Comparison of ENCODE assay signal across 38 cellular contexts in the genomic region with DNA sequence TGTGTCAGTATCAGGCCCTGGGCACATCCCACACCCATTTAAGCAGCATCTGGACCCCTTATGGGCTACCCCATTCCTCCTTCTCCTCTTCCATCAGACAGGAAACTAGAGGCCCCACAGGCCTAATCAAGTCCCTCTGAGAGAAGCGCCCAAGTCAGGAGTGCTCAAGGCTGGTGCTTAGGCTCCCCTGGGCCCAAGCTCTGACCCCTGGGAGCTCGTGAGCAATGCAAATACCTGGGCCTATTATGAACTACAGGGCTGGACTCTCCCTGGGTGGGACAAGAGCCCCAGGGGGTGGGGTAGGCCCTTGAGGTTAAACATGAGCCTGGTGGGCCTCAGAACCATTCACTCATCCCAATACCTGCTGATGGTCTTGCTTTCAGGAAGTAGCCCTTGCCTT. TPM values are rescaled to one million over a fixed set of nuclear protein-coding genes. Genes with fewer than 3 reads are reported as not detected.
"Had no signal": no experiment of that assay in that cellular context is flagged by ENCODE, and none has a peak within 500 bp of the region (broad histone marks: within the 10 kb centered on the region; RNA-seq: fewer than 3 reads in every experiment).

No MANE protein-coding gene starts in this region.

- H3K27ac ChIP-seq: adrenal gland, ascending aorta, body of pancreas, brain microvascular endothelial cell, breast epithelium, cardiac muscle cell had no signal

- H3K4me3 ChIP-seq: adrenal gland, ascending aorta, body of pancreas, breast epithelium, cardiac muscle cell had no signal

- H3K27ac Mint-ChIP-seq: activated naive CD4-positive, alpha-beta T cell treated with anti-CD3 and anti-CD28 coated beads for 36 hours; activated naive CD4-positive, alpha-beta T cell treated with anti-CD3 and anti-CD28 coated beads, Interleukin-2, amount 10 ng/mL, durations not matched to agents 7 days and 5 days; activated naive CD4-positive, alpha-beta T cell treated with anti-CD3 and anti-CD28 coated beads, Interleukin-2, amount 50 U/mL, for 24 hours; activated naive CD8-positive, alpha-beta T cell; activated naive CD8-positive, alpha-beta T cell treated with anti-CD3 and anti-CD28 coated beads for 36 hours; activated naive CD8-positive, alpha-beta T cell treated with anti-CD3 and anti-CD28 coated beads, Interleukin-2, amount 10 ng/mL, durations not matched to agents 7 days and 5 days; activated naive CD8-positive, alpha-beta T cell treated with anti-CD3 and anti-CD28 coated beads, Interleukin-2, amount 50 U/mL, for 24 hours; activated T-cell treated with anti-CD3 and anti-CD28 coated beads, Interleukin-2, amount 50 U/mL, for 24 hours; activated T-cell treated with anti-CD3 and anti-CD28 coated beads, Interleukin-2, amount 50 U/mL, for 72 hours; activated T-helper 1 cell treated with anti-CD3 and anti-CD28 coated beads, Interleukin-12 subunit alpha, Interleukin-12 subunit beta, Interleukin-2, Interleukin-4 antibody, amounts not matched to agents 30 ng/mL and 10 ng/mL and 1 ng/mL, durations not matched to agents 14 hours and 24 hours and 36 hours; activated T-helper 17 cell treated with anti-CD3 and anti-CD28 coated beads, Interleukin-2, amount 50 U/mL, for 72 hours; activated T-helper 2 cell treated with anti-CD3 and anti-CD28 coated beads, Interferon-gamma antibody, Interleukin-2, Interleukin-4, amounts not matched to agents 10 μg/mL and 5 μg/mL and 100 μg/mL, durations not matched to agents 14 hours and 24 hours and 36 hours; brain had no signal

- H3K27me3 ChIP-seq: adrenal gland, ascending aorta, body of pancreas, brain microvascular endothelial cell, breast epithelium, cardiac muscle cell had no signal

- H3K4me1 ChIP-seq: adrenal gland, ascending aorta, body of pancreas, breast epithelium had no signal

- H3K36me3 Mint-ChIP-seq: activated naive CD4-positive, alpha-beta T cell treated with anti-CD3 and anti-CD28 coated beads, Interleukin-2, amount 50 U/mL, for 72 hours; brain had no signal

- H3K9me3 ChIP-seq: adrenal gland, ascending aorta, body of pancreas, breast epithelium had no signal

- ATAC-seq: activated naive CD4-positive, alpha-beta T cell treated with anti-CD3 and anti-CD28 coated beads, Interleukin-2, amount 50 U/mL, for 72 hours; activated naive CD8-positive, alpha-beta T cell treated with anti-CD3 and anti-CD28 coated beads, Interleukin-2, amount 50 U/mL, for 24 hours; activated T-cell treated with anti-CD3 and anti-CD28 coated beads, Interleukin-2, amount 50 U/mL, for 4 hours; activated T-cell treated with anti-CD3 and anti-CD28 coated beads, Interleukin-2, amount 50 U/mL, for 72 hours; activated T-helper 17 cell treated with anti-CD3 and anti-CD28 coated beads, Interleukin-2, amount 50 U/mL, for 72 hours; body of pancreas had no signal

- H3K9me3 Mint-ChIP-seq: activated naive CD4-positive, alpha-beta T cell treated with anti-CD3 and anti-CD28 coated beads for 36 hours; activated naive CD4-positive, alpha-beta T cell treated with anti-CD3 and anti-CD28 coated beads, Interleukin-2, amount 10 ng/mL, durations not matched to agents 7 days and 5 days; activated naive CD4-positive, alpha-beta T cell treated with anti-CD3 and anti-CD28 coated beads, Interleukin-2, amount 50 U/mL, for 24 hours; activated naive CD4-positive, alpha-beta T cell treated with anti-CD3 and anti-CD28 coated beads, Interleukin-2, amount 50 U/mL, for 72 hours; activated naive CD8-positive, alpha-beta T cell treated with anti-CD3 and anti-CD28 coated beads for 36 hours; activated naive CD8-positive, alpha-beta T cell treated with anti-CD3 and anti-CD28 coated beads, Interleukin-2, amount 10 ng/mL, durations not matched to agents 7 days and 5 days; activated naive CD8-positive, alpha-beta T cell treated with anti-CD3 and anti-CD28 coated beads, Interleukin-2, amount 50 U/mL, for 24 hours; activated T-cell treated with anti-CD3 and anti-CD28 coated beads, Interleukin-2, amount 50 U/mL, for 24 hours; activated T-cell treated with anti-CD3 and anti-CD28 coated beads, Interleukin-2, amount 50 U/mL, for 4 hours; activated T-cell treated with anti-CD3 and anti-CD28 coated beads, Interleukin-2, amount 50 U/mL, for 72 hours; activated T-helper 1 cell treated with anti-CD3 and anti-CD28 coated beads, Interleukin-12 subunit alpha, Interleukin-12 subunit beta, Interleukin-2, Interleukin-4 antibody, amounts not matched to agents 30 ng/mL and 10 ng/mL and 1 ng/mL, durations not matched to agents 14 hours and 24 hours and 36 hours; activated T-helper 17 cell treated with anti-CD3 and anti-CD28 coated beads, Interleukin-2, amount 50 U/mL, for 72 hours; activated T-helper 2 cell treated with anti-CD3 and anti-CD28 coated beads, Interferon-gamma antibody, Interleukin-2, Interleukin-4, amounts not matched to agents 10 μg/mL and 5 μg/mL and 100 μg/mL, durations not matched to agents 14 hours and 24 hours and 36 hours; brain; central memory CD8-positive, alpha-beta T cell had no signal

- H3K4me1 Mint-ChIP-seq: activated naive CD4-positive, alpha-beta T cell treated with anti-CD3 and anti-CD28 coated beads, Interleukin-2, amount 10 ng/mL, durations not matched to agents 7 days and 5 days; activated naive CD4-positive, alpha-beta T cell treated with anti-CD3 and anti-CD28 coated beads, Interleukin-2, amount 50 U/mL, for 24 hours; activated naive CD8-positive, alpha-beta T cell treated with anti-CD3 and anti-CD28 coated beads for 36 hours; activated naive CD8-positive, alpha-beta T cell treated with anti-CD3 and anti-CD28 coated beads, Interleukin-2, amount 50 U/mL, for 24 hours; activated T-helper 17 cell treated with anti-CD3 and anti-CD28 coated beads, Interleukin-2, amount 50 U/mL, for 72 hours; brain; central memory CD8-positive, alpha-beta T cell had no signal

- H3K4me3 Mint-ChIP-seq: activated naive CD4-positive, alpha-beta T cell treated with anti-CD3 and anti-CD28 coated beads for 36 hours; activated naive CD4-positive, alpha-beta T cell treated with anti-CD3 and anti-CD28 coated beads, Interleukin-2, amount 10 ng/mL, durations not matched to agents 7 days and 5 days; activated naive CD4-positive, alpha-beta T cell treated with anti-CD3 and anti-CD28 coated beads, Interleukin-2, amount 50 U/mL, for 24 hours; activated naive CD8-positive, alpha-beta T cell; activated naive CD8-positive, alpha-beta T cell treated with anti-CD3 and anti-CD28 coated beads for 36 hours; activated naive CD8-positive, alpha-beta T cell treated with anti-CD3 and anti-CD28 coated beads, Interleukin-2, amount 10 ng/mL, durations not matched to agents 7 days and 5 days; activated naive CD8-positive, alpha-beta T cell treated with anti-CD3 and anti-CD28 coated beads, Interleukin-2, amount 50 U/mL, for 24 hours; activated T-cell treated with anti-CD3 and anti-CD28 coated beads, Interleukin-2, amount 50 U/mL, for 24 hours; activated T-cell treated with anti-CD3 and anti-CD28 coated beads, Interleukin-2, amount 50 U/mL, for 4 hours; activated T-cell treated with anti-CD3 and anti-CD28 coated beads, Interleukin-2, amount 50 U/mL, for 72 hours; activated T-helper 1 cell treated with anti-CD3 and anti-CD28 coated beads, Interleukin-12 subunit alpha, Interleukin-12 subunit beta, Interleukin-2, Interleukin-4 antibody, amounts not matched to agents 30 ng/mL and 10 ng/mL and 1 ng/mL, durations not matched to agents 14 hours and 24 hours and 36 hours; activated T-helper 17 cell treated with anti-CD3 and anti-CD28 coated beads, Interleukin-2, amount 50 U/mL, for 72 hours; brain; central memory CD8-positive, alpha-beta T cell had no signal

- DNase-seq: activated effector memory CD4-positive, alpha-beta T cell treated with anti-CD3 and anti-CD28 coated beads, Interleukin-2, amount 50 U/mL, for 16 hours; activated effector memory CD4-positive, alpha-beta T cell treated with Interleukin-2 at 50 U/mL for 16 hours; activated gamma-delta T cell; activated gamma-delta T cell treated with Interleukin-2 at 50 U/mL for 16 hours; activated naive CD4-positive, alpha-beta T cell; activated naive CD4-positive, alpha-beta T cell treated with anti-CD3 and anti-CD28 coated beads for 36 hours; activated naive CD4-positive, alpha-beta T cell treated with anti-CD3 and anti-CD28 coated beads, Interleukin-2, amount 10 ng/mL, durations not matched to agents 7 days and 5 days; activated naive CD4-positive, alpha-beta T cell treated with anti-CD3 and anti-CD28 coated beads, Interleukin-2, amount 50 U/mL, for 16 hours; activated naive CD4-positive, alpha-beta T cell treated with Interleukin-2 at 50 U/mL for 16 hours; activated naive CD8-positive, alpha-beta T cell treated with anti-CD3 and anti-CD28 coated beads for 36 hours; activated naive CD8-positive, alpha-beta T cell treated with anti-CD3 and anti-CD28 coated beads, Interleukin-2, amount 10 ng/mL, durations not matched to agents 7 days and 5 days; activated naive CD8-positive, alpha-beta T cell treated with anti-CD3 and anti-CD28 coated beads, Interleukin-2, amount 50 U/mL, for 24 hours; activated T-cell treated with anti-CD3 and anti-CD28 coated beads, Interleukin-2, amount 50 U/mL, for 1 hour; activated T-cell treated with anti-CD3 and anti-CD28 coated beads, Interleukin-2, amount 50 U/mL, for 24 hours; activated T-cell treated with anti-CD3 and anti-CD28 coated beads, Interleukin-2, amount 50 U/mL, for 4 hours; activated T-cell treated with anti-CD3 and anti-CD28 coated beads, Interleukin-2, amount 50 U/mL, for 48 hours; activated T-cell treated with anti-CD3 and anti-CD28 coated beads, Interleukin-2, amount 50 U/mL, for 72 hours; adrenal gland; amniotic stem cell; amygdala; anterior cingulate cortex; aorta; body of pancreas; brain microvascular endothelial cell; caudate nucleus; central memory CD4-positive, alpha-beta T cell; cerebellar nuclear complex had no signal

- H3K36me3 ChIP-seq: adrenal gland, brain microvascular endothelial cell, breast epithelium, cardiac muscle cell had no signal

RNA-seq across cellular contexts. Expression of a gene that starts 23.0 kb away (rescaled TPM):
- total RNA-seq: ascending aorta had no signal

RNA-seq across cellular contexts. Expression of a gene that starts 57.4 kb away (rescaled TPM):
- total RNA-seq: activated naive CD4-positive, alpha-beta T cell treated with anti-CD3 and anti-CD28 coated beads for 36 hours had no signal
